Comparison of ENCODE assay signal across 8 cellular contexts in the genomic region with DNA sequence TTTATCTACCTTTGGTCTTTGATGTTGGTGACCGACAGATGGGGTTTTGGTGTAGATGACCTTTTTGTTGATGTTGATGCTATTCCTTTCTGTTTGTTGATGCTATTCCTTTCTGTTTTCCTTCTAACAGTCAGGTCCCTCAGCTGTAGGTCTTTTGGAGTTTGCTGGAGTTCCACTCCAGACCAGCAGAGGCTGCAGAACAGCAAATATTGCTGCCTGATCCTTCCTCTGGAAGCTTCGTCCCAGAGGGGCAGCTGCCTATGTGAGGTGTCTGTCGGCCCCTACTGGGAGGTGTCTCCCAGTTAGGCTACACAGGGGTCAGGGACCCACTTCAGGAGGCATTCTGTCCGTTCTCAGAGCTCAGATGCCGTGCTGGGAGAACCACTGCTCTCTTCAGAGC.
DNase-seq lines count a peak whose midpoint lies in the region; ATAC-seq, FAIRE-seq and TF ChIP-seq lines count a peak whose summit lies in the region.
"Not testable (repeated sequence)": the region's sequence is repeated elsewhere in the genome, so short reads cannot be mapped to it uniquely, and the experiment has no call there.

No MANE protein-coding gene starts in this region.

- not testable (repeated sequence) for H2BK20ac ChIP-seq in H9 (ENCODE audit: low read depth, low read length, poor library complexity, severe bottlenecking); H1 (ENCODE audit: low read length)

- H4K91ac ChIP-seq in H9 (ENCODE audit: insufficient read length, low read depth, low read length); H1 (replicated peaks; ENCODE audit: insufficient read length, low read length): not testable (repeated sequence)

- POLR2A ChIA-PET in CD8-positive, alpha-beta T cell (lab: Charles Lee), result not testable (repeated sequence)
- POLR2A ChIA-PET in K562 (lab: Yijun Ruan, JAX), result interaction anchor here (0.6 to 1.8 kb wide), 4 partner anchors 12 to 102 kb away, joined by 3 to 6 read pairs (median 3); no protein-coding TSS in a partner anchor
- POLR2A ChIA-PET in H1 (lab: Charles Lee; ENCODE audit: partially characterized antibody), result interaction anchor here (0.6 to 1.5 kb wide), 3 partner anchors 11 to 105 kb away, joined by 3 read pairs; no protein-coding TSS in a partner anchor

- H3K9ac ChIP-seq in H9 (ENCODE audit: extremely low read depth, insufficient read length, low read length); K562 (ENCODE audit: insufficient read depth in 1 of 2, low read depth in 2 of 2, low read length in 2 of 2); H1 (replicated peaks in 1 of 4; ENCODE audit: extremely low read depth in 1 of 4, low read depth in 3 of 4, low read length in 3 of 4); mesendoderm (ENCODE audit: low read length): not testable (repeated sequence)

- TF ChIP-seq EP300 in K562 (IDR thresholded peaks at IDR 0.05; ENCODE audit: low read length); H1 (IDR thresholded peaks at IDR 0.05; ENCODE audit: borderline replicate concordance in 1 of 2, low read depth in 2 of 2, low read length in 2 of 2): not testable (repeated sequence)

- no CpG with 5 or more reads among the region's 5 CpGs for WGBS in H9 (ENCODE audit: extremely low coverage, insufficient read length, low lambda C conversion rate)
- 73% methylated on average over 2 of the region's 5 CpGs for WGBS in K562 (ENCODE audit: insufficient coverage, low coverage, missing lambda C conversion rate)
- 82% methylated on average over 5 of the region's 5 CpGs; no CpG with 5 or more reads in 1 of the 2 experiments for WGBS in H1 (ENCODE audit: extremely low coverage in 1 of 2, insufficient coverage in 1 of 2, insufficient read length in 1 of 2, insufficient replicate concordance in 2 of 2, low coverage in 1 of 2, low lambda C conversion rate in 2 of 2, missing lambda C conversion rate in 1 of 2), 2 experiments
- WGBS in mesendoderm (ENCODE audit: extremely low coverage, insufficient coverage, low lambda C conversion rate), result no CpG with 5 or more reads among the region's 5 CpGs

- BruUV-seq in K562 (replicated peaks; lab: Mats Ljungman, UMichigan), result not testable (repeated sequence)

- H3K9me1 ChIP-seq in K562 (ENCODE audit: control insufficient read depth, insufficient read depth, low read length), result not testable (repeated sequence)

- not testable (repeated sequence) for TF ChIP-seq RAD21 in K562 (CRISPR knock-in tag; conservative IDR thresholded peaks at IDR 0.05 in 1 of 2, IDR thresholded peaks at IDR 0.05 in 1 of 2)
- TF ChIP-seq RAD21 in H1 (IDR thresholded peaks at IDR 0.05 in 1 of 2, conservative IDR thresholded peaks at IDR 0.05 in 1 of 2; ENCODE audit: low read depth in 2 of 2, low read length in 2 of 2), result peak; percentile 8 to 30; a peak in 2 of 4 replicates

- not testable (repeated sequence) for H3K9me3 Mint-ChIP-seq in CD8-positive, alpha-beta T cell; H9; type B pancreatic cell

- not testable (repeated sequence) for H4K5ac ChIP-seq in H9 (ENCODE audit: insufficient read length, low read depth, low read length); H1 (ENCODE audit: insufficient read length, low read depth, low read length); mesendoderm (ENCODE audit: low read length)

- H3K18ac ChIP-seq in H9 (ENCODE audit: insufficient read length, low read depth, low read length); H1 (ENCODE audit: extremely low read depth, low read length); mesendoderm (ENCODE audit: low read length): not testable (repeated sequence)

- not testable (repeated sequence) for H3K4ac ChIP-seq in H9 (ENCODE audit: low read depth, low read length); H1 (replicated peaks; ENCODE audit: insufficient read length, low read depth, low read length); mesendoderm (ENCODE audit: low read depth, low read length)

- not testable (repeated sequence) for TF ChIP-seq CTCF in CD8-positive, alpha-beta T cell (IDR thresholded peaks at IDR 0.05)
- TF ChIP-seq CTCF in H9 (conservative IDR thresholded peaks at IDR 0.05), result peak; percentile 48; the same call in 2 of the 3 replicates
- TF ChIP-seq CTCF in VCaP (conservative IDR thresholded peaks at IDR 0.05), result 0 out of 2 replicates have a peak, but pooled peaks have one; percentile 12
- peak in 2 of 3 experiments; percentile 20 to 23; a peak in 1 of 6 replicates for TF ChIP-seq CTCF in K562 (IDR thresholded peaks at IDR 0.05 in 2 of 3, conservative IDR thresholded peaks at IDR 0.05 in 1 of 3; ENCODE audit: insufficient read depth in 2 of 3, low read depth in 1 of 3, low read length in 3 of 3)
- peak in 2 of 3 experiments; percentile 29 to 31; a peak in 3 of 4 replicates for TF ChIP-seq CTCF in H1 (IDR thresholded peaks at IDR 0.05; ENCODE audit: control extremely low read depth in 1 of 3, insufficient read depth in 1 of 3, low read depth in 1 of 3, low read length in 3 of 3)
- peak; percentile 17 for TF ChIP-seq CTCF in foreskin keratinocyte (conservative IDR thresholded peaks at IDR 0.05)
- TF ChIP-seq CTCF in type B pancreatic cell (conservative IDR thresholded peaks at IDR 0.05), result peak; percentile 44

- not testable (repeated sequence) for H2AFZ ChIP-seq in H9 (ENCODE audit: low read length); K562 (ENCODE audit: low read depth, low read length); H1 (ENCODE audit: low read length)

- H2BK15ac ChIP-seq in H9 (ENCODE audit: low read depth, low read length); H1 (ENCODE audit: low read length); mesendoderm (replicated peaks; ENCODE audit: low read depth): not testable (repeated sequence)

- not testable (repeated sequence) for H3K56ac ChIP-seq in H9 (ENCODE audit: insufficient read length, low read depth, low read length); H1 (replicated peaks; ENCODE audit: insufficient read length, low read depth, low read length); mesendoderm (ENCODE audit: low read length)

- CTCF ChIA-PET in CD8-positive, alpha-beta T cell (lab: Charles Lee); K562 (lab: Yijun Ruan, JAX; ENCODE audit: low intra/inter-chr PET ratio): not testable (repeated sequence)
- CTCF ChIA-PET in H1 (lab: Charles Lee; ENCODE audit: partially characterized antibody), result interaction anchor here (0.6 to 2.4 kb wide), 13 partner anchors 9 to 391 kb away, joined by 3 to 16 read pairs (median 4); no protein-coding TSS in a partner anchor

- H3K4me1 Mint-ChIP-seq in CD8-positive, alpha-beta T cell (ENCODE audit: low read depth), result peaks cover 12% of the 10 kb centered on the region
- H3K4me1 Mint-ChIP-seq in H9, result peaks cover 29% of the 10 kb centered on the region in 2 experiments
- H3K4me1 Mint-ChIP-seq in type B pancreatic cell (ENCODE audit: unreplicated experiment), result not testable (repeated sequence)

- not testable (repeated sequence) for H2BK12ac ChIP-seq in H9 (ENCODE audit: insufficient read length, low read depth, low read length); H1 (ENCODE audit: low read depth, low read length)

- H2BK5ac ChIP-seq in H9 (ENCODE audit: insufficient read length, low read length); H1 (ENCODE audit: low read depth, low read length); mesendoderm (ENCODE audit: low read length): not testable (repeated sequence)

- in situ Hi-C loops in K562 (cut with MboI), result not testable (repeated sequence)

- H3K27me3 Mint-ChIP-seq in CD8-positive, alpha-beta T cell (ENCODE audit: low read depth); H9 (ENCODE audit: low read depth); type B pancreatic cell: not testable (repeated sequence)

- not testable (repeated sequence) for H2AK5ac ChIP-seq in H9 (ENCODE audit: insufficient read length, low read length); H1 (ENCODE audit: low read depth, low read length); mesendoderm (ENCODE audit: low read length)

- not testable (repeated sequence) for H3K36me3 ChIP-seq in CD8-positive, alpha-beta T cell (ENCODE audit: insufficient read depth, low read length); mesendoderm (ENCODE audit: control insufficient read depth, insufficient read depth, low read length)
- H3K36me3 ChIP-seq in K562 (ENCODE audit: control insufficient read depth, insufficient read depth, low read length) (peaks cover 22% of the 10 kb centered on the region; the same call in 2 of the 3 replicates), H1 (ENCODE audit: control insufficient read depth in 2 of 4, insufficient read depth in 4 of 4, low read length in 3 of 4) (peaks cover 0 to 20% (median 2%) of the 10 kb centered on the region in 4 experiments; a peak in 2 of 8 replicates)

- H3K4me3 Mint-ChIP-seq in CD8-positive, alpha-beta T cell; H9; type B pancreatic cell: not testable (repeated sequence)

- H3T11ph ChIP-seq in H9 (ENCODE audit: low read length), result not testable (repeated sequence)

- H3K27ac Mint-ChIP-seq in CD8-positive, alpha-beta T cell, result peak overlapping the region; percentile 45
- peak overlapping the region in 2 of 3 experiments; percentile 20 to 59; a peak in 3 of 7 replicates for H3K27ac Mint-ChIP-seq in H9
- H3K27ac Mint-ChIP-seq in type B pancreatic cell, result not testable (repeated sequence)

- H3K14ac ChIP-seq in H9 (ENCODE audit: insufficient read depth, low read length); H1 (ENCODE audit: insufficient read length): not testable (repeated sequence)

- not testable (repeated sequence) for FAIRE-seq in K562 (lab: Jason Lieb, UNC); H1 (lab: Jason Lieb, UNC)

- not testable (repeated sequence) for H3K4me2 ChIP-seq in H9 (ENCODE audit: insufficient read depth, insufficient read length, low read length); K562 (ENCODE audit: insufficient read depth, low read length); H1 (ENCODE audit: insufficient read depth in 1 of 2, low read depth in 2 of 2, low read length in 2 of 2); mesendoderm (ENCODE audit: low read length)

- ATAC-seq in CD8-positive, alpha-beta T cell; foreskin keratinocyte: not testable (repeated sequence)
- peak; percentile 61 for ATAC-seq in K562

- not testable (repeated sequence) for H3K27me3 ChIP-seq in CD8-positive, alpha-beta T cell (ENCODE audit: insufficient read depth, low read length); H9 (ENCODE audit: insufficient read depth, low read length); K562 (ENCODE audit: control insufficient read depth in 2 of 2, insufficient read depth in 2 of 2, low read length in 2 of 2); H1 (replicated peaks in 1 of 4; ENCODE audit: control insufficient read depth in 3 of 4, extremely low read depth in 1 of 4, insufficient read depth in 3 of 4, low read length in 3 of 4); foreskin keratinocyte; mesendoderm (ENCODE audit: insufficient read depth, low read length, poor library complexity)

- H3K79me2 ChIP-seq in H9 (ENCODE audit: insufficient read depth, low read length); K562 (ENCODE audit: control insufficient read depth, insufficient read depth, low read length); H1 (ENCODE audit: control insufficient read depth in 1 of 2, insufficient read depth in 2 of 2, low read length in 2 of 2); mesendoderm (ENCODE audit: control insufficient read depth, insufficient read depth, low read length): not testable (repeated sequence)

- H3K27ac ChIP-seq in CD8-positive, alpha-beta T cell (ENCODE audit: low read depth, low read length); H9 (ENCODE audit: insufficient read length, low read depth, low read length); VCaP; K562 (ENCODE audit: extremely low read depth, low read depth, low read length); H1 (ENCODE audit: low read depth, low read length); foreskin keratinocyte; mesendoderm (ENCODE audit: low read depth, low read length): not testable (repeated sequence)

- H3K9me3 ChIP-seq in CD8-positive, alpha-beta T cell (ENCODE audit: low read length); H9 (ENCODE audit: control insufficient read depth, low read depth, low read length); K562 (replicated peaks; ENCODE audit: control insufficient read depth, insufficient read depth, low read depth, low read length); H1 (ENCODE audit: insufficient read depth in 2 of 2, low read depth in 1 of 2, low read length in 1 of 2): not testable (repeated sequence)

- not testable (repeated sequence) for TF ChIP-seq POLR2A in K562 (conservative IDR thresholded peaks at IDR 0.05); H1 (IDR thresholded peaks at IDR 0.05; ENCODE audit: control extremely low read depth in 1 of 2, low read depth in 2 of 2, low read length in 2 of 2)

- H3K36me3 Mint-ChIP-seq in CD8-positive, alpha-beta T cell, result peaks cover 66% of the 10 kb centered on the region
- H3K36me3 Mint-ChIP-seq in H9 (ENCODE audit: insufficient read depth in 1 of 3, low read depth in 3 of 3), result peaks cover 24 to 75% (median 53%) of the 10 kb centered on the region in 3 experiments
- peaks cover 53% of the 10 kb centered on the region for H3K36me3 Mint-ChIP-seq in type B pancreatic cell

- not testable (repeated sequence) for H4K20me1 ChIP-seq in H9 (ENCODE audit: control insufficient read depth, insufficient read depth, insufficient read length); K562 (replicated peaks; ENCODE audit: control insufficient read depth, insufficient read depth, low read length); H1 (replicated peaks in 1 of 2; ENCODE audit: control insufficient read depth in 1 of 2, insufficient read depth in 2 of 2, low read length in 2 of 2)

- intact Hi-C loops in CD8-positive, alpha-beta T cell (cut with DNase I, micrococcal nuclease); K562 (cut with micrococcal nuclease): not testable (repeated sequence)

- H3K4me1 ChIP-seq in CD8-positive, alpha-beta T cell (ENCODE audit: insufficient read depth, low read length); H9 (ENCODE audit: insufficient read depth, low read length); K562 (replicated peaks in 1 of 2; ENCODE audit: control insufficient read depth in 2 of 2, insufficient read depth in 2 of 2, low read length in 2 of 2); H1 (replicated peaks in 1 of 4; ENCODE audit: control insufficient read depth in 3 of 4, insufficient read depth in 4 of 4, low read length in 3 of 4); foreskin keratinocyte; mesendoderm (ENCODE audit: control insufficient read depth, low read depth, low read length): not testable (repeated sequence)

- not testable (repeated sequence) for H2BK120ac ChIP-seq in H9 (ENCODE audit: low read depth, low read length, poor library complexity, severe bottlenecking); H1 (replicated peaks; ENCODE audit: low read depth, low read length); mesendoderm (ENCODE audit: low read depth, low read length)

- not testable (repeated sequence) for H3K23me2 ChIP-seq in H9 (ENCODE audit: insufficient read length, low read depth, low read length, poor library complexity, severe bottlenecking); H1 (ENCODE audit: low read depth, low read length)

- DNase-seq in CD8-positive, alpha-beta T cell; K562 (ENCODE audit: extremely low read depth in 1 of 4, low spot score in 3 of 4); H1 (ENCODE audit: low read depth in 1 of 2, low spot score in 2 of 2); foreskin keratinocyte; type B pancreatic cell (ENCODE audit: extremely low spot score, unreplicated experiment): not testable (repeated sequence)
- DNase-seq in H9 (peak; percentile 42), mesendoderm (peak; percentile 25)

- not testable (repeated sequence) for H4K8ac ChIP-seq in H9 (replicated peaks; ENCODE audit: insufficient read length, low read depth, low read length); H1 (ENCODE audit: extremely low read depth, insufficient read depth, low read length); mesendoderm (ENCODE audit: low read depth, low read length)

- not testable (repeated sequence) for H3K4me3 ChIP-seq in CD8-positive, alpha-beta T cell (ENCODE audit: low read depth, low read length); K562; H1 (ENCODE audit: extremely low read depth in 1 of 4, insufficient read depth in 2 of 4, low read depth in 3 of 4, low read length in 4 of 4); mesendoderm (ENCODE audit: low read length)

- H3K23ac ChIP-seq in H9 (ENCODE audit: insufficient read length, low read depth, low read length); H1 (ENCODE audit: insufficient read length); mesendoderm (ENCODE audit: low read length): not testable (repeated sequence)

- H3K79me1 ChIP-seq in H9 (ENCODE audit: insufficient read depth, low read depth, low read length, poor library complexity, severe bottlenecking); H1 (ENCODE audit: low read depth, low read length); mesendoderm (ENCODE audit: low read length): not testable (repeated sequence)
